1 cellular context compared by ENCODE assay signal in genomic region chr4:134490863-134491262, GRCh38.
TF ChIP-seq lines count a peak whose summit lies in the region.

No MANE protein-coding gene starts in this region.

TF ChIP-seq in H1, 55 proteins besides CTCF, POLR2A, EP300 and RAD21:
- no peak for TF ChIP-seq MAFK (IDR thresholded peaks at IDR 0.05; ENCODE audit: low read depth, low read length)
- TF ChIP-seq CBX5 (IDR thresholded peaks at IDR 0.05; ENCODE audit: low read depth, low read length) = no peak
- TF ChIP-seq CBX8 (IDR thresholded peaks at IDR 0.05; ENCODE audit: borderline replicate concordance, low read depth, low read length) = no peak
- TF ChIP-seq POLR2AphosphoS5 (IDR thresholded peaks at IDR 0.05; ENCODE audit: low read depth, low read length) = no peak
- TF ChIP-seq GABPA (IDR thresholded peaks at IDR 0.05; ENCODE audit: borderline replicate concordance, insufficient read depth, low read length) = no peak
- no peak for TF ChIP-seq RFX5 (IDR thresholded peaks at IDR 0.05; ENCODE audit: borderline replicate concordance, low read depth, low read length)
- TF ChIP-seq TEAD4 (IDR thresholded peaks at IDR 0.05; ENCODE audit: low read depth, low read length) = no peak
- no peak for TF ChIP-seq TAF7 (optimal IDR thresholded peaks at IDR 0.05; ENCODE audit: borderline replicate concordance, low read depth, low read length)
- no peak for TF ChIP-seq USF2 (IDR thresholded peaks at IDR 0.05; ENCODE audit: low read length)
- TF ChIP-seq ZNF274 (IDR thresholded peaks at IDR 0.05; ENCODE audit: borderline replicate concordance, extremely low read depth, low read length) = no peak
- no peak for TF ChIP-seq TBP (IDR thresholded peaks at IDR 0.05; ENCODE audit: low read depth, low read length)
- TF ChIP-seq ASH2L (IDR thresholded peaks at IDR 0.05; ENCODE audit: low read length) = no peak
- no peak for TF ChIP-seq E2F6 (IDR thresholded peaks at IDR 0.05)
- TF ChIP-seq SRF (IDR thresholded peaks at IDR 0.05; ENCODE audit: low read depth, low read length) = no peak
- no peak for TF ChIP-seq CHD2 (IDR thresholded peaks at IDR 0.05; ENCODE audit: low read length)
- TF ChIP-seq SUZ12 (IDR thresholded peaks at IDR 0.05; ENCODE audit: low read length) = no peak
- TF ChIP-seq NANOG (IDR thresholded peaks at IDR 0.05; ENCODE audit: insufficient read depth, low read depth, low read length, poor library complexity, severe bottlenecking) = no peak
TF ChIP-seq in H1: peak in this region for 0.
